21 cellular contexts compared by ENCODE assay signal in the genomic region with DNA sequence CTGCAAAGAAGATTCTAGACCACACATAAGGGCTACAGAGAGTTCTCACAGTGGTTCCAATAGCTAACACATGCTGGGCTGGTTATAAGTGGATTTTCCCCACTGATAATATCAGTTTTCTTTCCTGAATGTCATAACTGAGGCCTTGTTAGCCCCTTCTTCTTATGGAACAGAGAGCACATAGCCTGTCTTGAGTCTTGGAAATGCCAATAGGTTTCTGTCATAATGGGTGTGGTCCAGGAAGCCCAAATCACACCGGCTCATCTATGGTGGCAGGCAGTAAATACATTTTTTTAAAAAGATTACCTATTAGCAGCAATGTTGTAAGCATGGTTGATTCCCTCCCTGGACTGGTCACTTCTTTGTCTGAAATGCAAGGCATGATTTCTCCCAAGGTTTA.
A peak's percentile ranks its signal among the peaks of the same experiment; 100 is the strongest.
DNase-seq lines count a peak whose midpoint lies in the region; ATAC-seq, FAIRE-seq and TF ChIP-seq lines count a peak whose summit lies in the region.
"Had no signal": no experiment of that assay in that cellular context is flagged by ENCODE, and none has a peak within 500 bp of the region (broad histone marks: within the 10 kb centered on the region; RNA-seq: fewer than 3 reads in every experiment).

No MANE protein-coding gene starts in this region.

- H3K36me3 ChIP-seq in K562 (ENCODE audit: control insufficient read depth, insufficient read depth, low read length), result no peaks in the 10 kb centered on the region
- H3K36me3 ChIP-seq in keratinocyte (ENCODE audit: control insufficient read depth in 2 of 2, extremely low read depth in 1 of 2, insufficient read depth in 2 of 2, low read length in 2 of 2), result no peaks in the 10 kb centered on the region

- peak; percentile 49 for ATAC-seq in K562
- ATAC-seq: SK-N-SH treated with all-trans-retinoic acid at 6 μM for 48 hours had no signal

- CTCF ChIA-PET in Calu3 (lab: Charles Lee), result interaction anchor here (0.7 to 1.4 kb wide), 7 partner anchors 10 to 67 kb away, joined by 3 to 4 read pairs (median 3); a partner anchor contains a TSS
- CTCF ChIA-PET in K562 (lab: Yijun Ruan, JAX; ENCODE audit: low intra/inter-chr PET ratio), result no interaction called here

- no peak overlapping the region for H2BK15ac ChIP-seq in H9 (ENCODE audit: low read depth, low read length)

- dilution Hi-C loops in keratinocyte (cut with MboI; ENCODE audit: extremely low pct_ligation_motif_present, low sequenced_read_pairs), result loop anchor here (5.0 kb wide), 1 partner anchor 56 kb away; no protein-coding TSS in a partner anchor

- BruUV-seq in Calu3 (replicated peaks; lab: Mats Ljungman, UMichigan), result no TSS peak
- BruUV-seq in K562 (replicated peaks; lab: Mats Ljungman, UMichigan), result no TSS peak

- intact Hi-C loops in Calu3 (cut with micrococcal nuclease; ENCODE audit: unreplicated experiment) (no loop called here), K562 (cut with micrococcal nuclease) (no loop called here)

- no peaks in the 10 kb centered on the region for H3K23me2 ChIP-seq in H9 (ENCODE audit: insufficient read length, low read depth, low read length, poor library complexity, severe bottlenecking)

- no peaks in the 10 kb centered on the region for H3K27me3 Mint-ChIP-seq in Calu3 (ENCODE audit: unreplicated experiment)
- H3K27me3 Mint-ChIP-seq in H9 (ENCODE audit: low read depth), result peaks cover 2% of the 10 kb centered on the region; the same call in 1 of the 2 replicates

- H2BK20ac ChIP-seq in H9 (ENCODE audit: low read depth, low read length, poor library complexity, severe bottlenecking), result no peak overlapping the region

- H3K4ac ChIP-seq in H9 (ENCODE audit: low read depth, low read length), result no peak overlapping the region

- H3K4me2 ChIP-seq in K562 (ENCODE audit: insufficient read depth, low read length), result no peak overlapping the region
- peak overlapping the region; percentile 43 for H3K4me2 ChIP-seq in keratinocyte (ENCODE audit: control insufficient read depth, extremely low read depth, insufficient read depth, low read depth, low read length)
- H3K4me2 ChIP-seq in H9 (ENCODE audit: insufficient read depth, insufficient read length, low read length), result no peak overlapping the region

- H4K5ac ChIP-seq in H9 (ENCODE audit: insufficient read length, low read depth, low read length), result no peak overlapping the region

- H3K36me3 Mint-ChIP-seq in Calu3 (ENCODE audit: insufficient read depth, unreplicated experiment), result no peaks in the 10 kb centered on the region
- no peaks in the 10 kb centered on the region for H3K36me3 Mint-ChIP-seq in H9 (ENCODE audit: insufficient read depth in 1 of 3, low read depth in 3 of 3)
- H3K36me3 Mint-ChIP-seq: CD8-positive, alpha-beta memory T cell had no signal

- H3K14ac ChIP-seq in H9 (ENCODE audit: insufficient read depth, low read length), result no peak overlapping the region

- H3K27me3 ChIP-seq in K562 (ENCODE audit: control insufficient read depth in 2 of 2, insufficient read depth in 2 of 2, low read length in 2 of 2) (no peaks in the 10 kb centered on the region), keratinocyte (ENCODE audit: control insufficient read depth, extremely low read depth, insufficient read depth, low read length) (no peaks in the 10 kb centered on the region), H9 (ENCODE audit: insufficient read depth, low read length) (no peaks in the 10 kb centered on the region)

- no peak overlapping the region for H2BK120ac ChIP-seq in H9 (ENCODE audit: low read depth, low read length, poor library complexity, severe bottlenecking)

- no peak overlapping the region for H3T11ph ChIP-seq in H9 (ENCODE audit: low read length)

- no peak overlapping the region for H3K27ac ChIP-seq in K562 (ENCODE audit: extremely low read depth, low read depth, low read length)
- H3K27ac ChIP-seq in keratinocyte (ENCODE audit: control insufficient read depth, insufficient read depth, low read length), result no peak overlapping the region
- H3K27ac ChIP-seq in H9 (ENCODE audit: insufficient read length, low read depth, low read length), result no peak overlapping the region
- H3K27ac ChIP-seq: C4-2B had no signal

- no peak overlapping the region for H3K23ac ChIP-seq in H9 (ENCODE audit: insufficient read length, low read depth, low read length)

- H2AK5ac ChIP-seq in H9 (ENCODE audit: insufficient read length, low read length), result no peak overlapping the region

- H3K79me1 ChIP-seq in H9 (ENCODE audit: insufficient read depth, low read depth, low read length, poor library complexity, severe bottlenecking), result no peaks in the 10 kb centered on the region

- H3K56ac ChIP-seq in H9 (ENCODE audit: insufficient read length, low read depth, low read length), result no peak overlapping the region

- no peaks in the 10 kb centered on the region for H3K79me2 ChIP-seq in K562 (ENCODE audit: control insufficient read depth, insufficient read depth, low read length)
- H3K79me2 ChIP-seq in keratinocyte (ENCODE audit: control insufficient read depth, insufficient read depth, low read length), result no peaks in the 10 kb centered on the region
- H3K79me2 ChIP-seq in H9 (ENCODE audit: insufficient read depth, low read length), result no peaks in the 10 kb centered on the region

- H2BK12ac ChIP-seq in H9 (ENCODE audit: insufficient read length, low read depth, low read length), result no peak overlapping the region

- no peak for FAIRE-seq in K562 (lab: Jason Lieb, UNC)
- peak; percentile 80 for FAIRE-seq in keratinocyte (lab: Jason Lieb, UNC)
- FAIRE-seq: A204.1, H1, HTR-8/SVneo had no signal

- no peak overlapping the region for H3K27ac Mint-ChIP-seq in Calu3 (ENCODE audit: unreplicated experiment)
- no peak overlapping the region for H3K27ac Mint-ChIP-seq in H9
- H3K27ac Mint-ChIP-seq: CD8-positive, alpha-beta memory T cell had no signal

- no peak for TF ChIP-seq RAD21 in K562 (CRISPR knock-in tag; conservative IDR thresholded peaks at IDR 0.05 in 1 of 2, IDR thresholded peaks at IDR 0.05 in 1 of 2)

- TF ChIP-seq EP300 in K562 (IDR thresholded peaks at IDR 0.05; ENCODE audit: low read length), result no peak

- H3K4me1 Mint-ChIP-seq in Calu3 (ENCODE audit: low read depth, unreplicated experiment) (peaks cover 34% of the 10 kb centered on the region), H9 (peaks cover 35 to 40% of the 10 kb centered on the region in 2 experiments)
- H3K4me1 Mint-ChIP-seq: CD8-positive, alpha-beta memory T cell had no signal

- H4K91ac ChIP-seq in H9 (ENCODE audit: insufficient read length, low read depth, low read length), result no peak overlapping the region

- H3K4me3 Mint-ChIP-seq in Calu3 (ENCODE audit: low read depth, unreplicated experiment), result no peak overlapping the region
- H3K4me3 Mint-ChIP-seq in H9, result no peak overlapping the region
- H3K4me3 Mint-ChIP-seq: CD8-positive, alpha-beta memory T cell had no signal

- no peaks in the 10 kb centered on the region for H3K9me3 Mint-ChIP-seq in Calu3 (ENCODE audit: low read depth, unreplicated experiment)
- no peaks in the 10 kb centered on the region for H3K9me3 Mint-ChIP-seq in H9
- H3K9me3 Mint-ChIP-seq: CD8-positive, alpha-beta memory T cell had no signal

- POLR2A ChIA-PET in K562 (lab: Yijun Ruan, JAX), result no interaction called here

- in situ Hi-C loops in K562 (cut with MboI), result no loop called here

- H3K18ac ChIP-seq in H9 (ENCODE audit: insufficient read length, low read depth, low read length), result no peak overlapping the region

- H3K4me1 ChIP-seq in K562 (replicated peaks in 1 of 2; ENCODE audit: control insufficient read depth in 2 of 2, insufficient read depth in 2 of 2, low read length in 2 of 2), result peaks cover 0 to 7% of the 10 kb centered on the region in 2 experiments; a peak in 3 of 5 replicates
- peaks cover 6% of the 10 kb centered on the region for H3K4me1 ChIP-seq in keratinocyte (ENCODE audit: control insufficient read depth, extremely low read depth, insufficient read depth, low read length)
- peaks cover 2% of the 10 kb centered on the region; the same call in 1 of the 2 replicates for H3K4me1 ChIP-seq in H9 (ENCODE audit: insufficient read depth, low read length)

- TF ChIP-seq CTCF in Calu3 (IDR thresholded peaks at IDR 0.05; ENCODE audit: unreplicated experiment) (no peak), K562 (IDR thresholded peaks at IDR 0.05 in 2 of 3, conservative IDR thresholded peaks at IDR 0.05 in 1 of 3; ENCODE audit: insufficient read depth in 2 of 3, low read depth in 1 of 3, low read length in 3 of 3) (no peak), keratinocyte (optimal IDR thresholded peaks at IDR 0.05 in 1 of 3, IDR thresholded peaks at IDR 0.05 in 1 of 3, conservative IDR thresholded peaks at IDR 0.05 in 1 of 3; ENCODE audit: extremely low read depth in 1 of 3, insufficient read depth in 2 of 3, low read length in 3 of 3) (no peak), H9 (conservative IDR thresholded peaks at IDR 0.05) (no peak)

- TF ChIP-seq POLR2A in K562 (conservative IDR thresholded peaks at IDR 0.05), result no peak

- H3K9ac ChIP-seq in K562 (ENCODE audit: insufficient read depth in 1 of 2, low read depth in 2 of 2, low read length in 2 of 2), result no peak overlapping the region
- H3K9ac ChIP-seq in keratinocyte (ENCODE audit: control insufficient read depth, extremely low read depth, insufficient read depth, low read length), result no peak overlapping the region
- no peak overlapping the region for H3K9ac ChIP-seq in H9 (ENCODE audit: extremely low read depth, insufficient read length, low read length)

- WGBS in K562 (ENCODE audit: insufficient coverage, low coverage, missing lambda C conversion rate), result 27% methylated on average over 1 of the region's 1 CpG
- no CpG with 5 or more reads among the region's 1 CpG for WGBS in H9 (ENCODE audit: extremely low coverage, insufficient read length, low lambda C conversion rate)

- H2BK5ac ChIP-seq in H9 (ENCODE audit: insufficient read length, low read length), result no peak overlapping the region

- H3K9me1 ChIP-seq in K562 (ENCODE audit: control insufficient read depth, insufficient read depth, low read length), result no peaks in the 10 kb centered on the region
- no peaks in the 10 kb centered on the region for H3K9me1 ChIP-seq in keratinocyte (ENCODE audit: control insufficient read depth, extremely low read depth, insufficient read depth, low read length)

- DNase-seq in Calu3 (peak; percentile 53), LoVo (ENCODE audit: low spot score) (peak; percentile 8), K562 (ENCODE audit: extremely low read depth in 1 of 4, low spot score in 3 of 4) (peak in 1 of 4 experiments; percentile 9), keratinocyte (ENCODE audit: low read depth, low spot score) (no peak), NCI-H1436 treated with DMSO at 0.1 percent for 48 hours (lab: John Stamatoyannopoulos, UW) (no peak), H9 (no peak), nucleus accumbens (lab: John Stamatoyannopoulos, UW) (no peak), KG1 (lab: John Stamatoyannopoulos, UW) (no peak)
- DNase-seq: CD8-positive, alpha-beta memory T cell; GF-D8; NCI-H1694 treated with DMSO at 0.1 percent for 48 hours; NCI-H2081 treated with DMSO at 0.1 percent for 48 hours; NCI-H2171 treated with DMSO at 0.1 percent for 48 hours; NCI-H524 treated with DMSO at 0.1 percent for 48 hours; NCI-H82; SHP77 treated with DMSO at 0.1 percent for 48 hours had no signal

- no peak overlapping the region for H3K4me3 ChIP-seq in K562
- no peak overlapping the region for H3K4me3 ChIP-seq in keratinocyte (ENCODE audit: control insufficient read depth in 2 of 3, extremely low read depth in 1 of 3, insufficient read depth in 2 of 3, low read depth in 1 of 3, low read length in 3 of 3)

- H3K9me3 ChIP-seq in K562 (replicated peaks; ENCODE audit: control insufficient read depth, insufficient read depth, low read depth, low read length) (no peaks in the 10 kb centered on the region), keratinocyte (ENCODE audit: control insufficient read depth, low read depth, low read length) (no peaks in the 10 kb centered on the region), H9 (ENCODE audit: control insufficient read depth, low read depth, low read length) (no peaks in the 10 kb centered on the region)

- H4K20me1 ChIP-seq in K562 (replicated peaks; ENCODE audit: control insufficient read depth, insufficient read depth, low read length), result no peaks in the 10 kb centered on the region
- no peaks in the 10 kb centered on the region for H4K20me1 ChIP-seq in keratinocyte (ENCODE audit: control insufficient read depth, extremely low read depth, insufficient read depth, low read length)
- H4K20me1 ChIP-seq in H9 (ENCODE audit: control insufficient read depth, insufficient read depth, insufficient read length), result no peaks in the 10 kb centered on the region

- H4K8ac ChIP-seq in H9 (replicated peaks; ENCODE audit: insufficient read length, low read depth, low read length), result no peak overlapping the region

- H2AFZ ChIP-seq in K562 (ENCODE audit: low read depth, low read length), result 0 out of 2 replicates have a peak overlapping the region, but pooled peaks have one; percentile 2
- peak overlapping the region; percentile 60 for H2AFZ ChIP-seq in keratinocyte (ENCODE audit: control insufficient read depth, low read length)
- no peak overlapping the region for H2AFZ ChIP-seq in H9 (ENCODE audit: low read length)

Comparison
In these comparisons a context has a peak if more than half of its experiments do, and no peak if none do; other contexts are left out.
1. DNase-seq: peak in Calu3 (single experiment) and LoVo (single experiment); none in keratinocyte (single experiment), NCI-H1436 treated with DMSO at 0.1 percent for 48 hours (single experiment), H9 (single experiment), nucleus accumbens (0 of 56) and KG1 (single experiment).